Comparison of ENCODE assay signal across 12 cellular contexts in the genomic region with DNA sequence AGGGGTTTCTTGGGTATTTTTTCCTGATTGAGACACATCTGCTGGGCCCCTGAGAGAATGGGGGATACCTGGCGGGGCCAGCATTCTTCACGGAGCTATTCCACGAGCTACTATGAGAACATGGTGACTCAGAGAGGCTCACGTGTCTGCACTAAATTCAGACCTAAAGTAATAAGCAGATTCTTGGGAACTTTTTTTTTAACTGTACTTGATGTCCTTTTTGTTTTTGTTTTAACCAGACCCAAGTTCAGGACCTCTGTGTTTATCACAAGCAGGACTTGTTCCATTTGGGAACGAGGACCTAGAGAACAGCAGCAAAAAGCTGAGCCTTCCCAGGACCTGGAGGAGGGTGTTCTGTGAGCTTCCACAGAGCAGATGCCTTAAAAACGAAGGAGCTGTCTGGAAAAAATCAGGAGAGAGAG. TPM values are rescaled to one million over a fixed set of nuclear protein-coding genes. Genes with fewer than 3 reads are reported as not detected.
DNase-seq lines count a peak whose midpoint lies in the region; ATAC-seq and TF ChIP-seq lines count a peak whose summit lies in the region.
"Had no signal": no experiment of that assay in that cellular context is flagged by ENCODE, and none has a peak within 500 bp of the region (broad histone marks: within the 10 kb centered on the region; RNA-seq: fewer than 3 reads in every experiment).

No MANE protein-coding gene starts in this region.

- WGBS in esophagus squamous epithelium, 2 donors = 30 to 49% methylated on average over 6 of the region's 6 CpGs

- no peak for TF ChIP-seq POLR2A in esophagus squamous epithelium (IDR thresholded peaks at IDR 0.05)

- intact Hi-C loops in Right ventricle myocardium inferior (cut with DNase I) = loop anchor here (2.0 kb wide), 1 partner anchor 44 kb away; a partner anchor contains a TSS
- intact Hi-C loops in cardiac septum (cut with DNase I) = no loop called here
- intact Hi-C loops in esophagus squamous epithelium (cut with DNase I) = no loop called here
- intact Hi-C loops in head of caudate nucleus (cut with DNase I) = no loop called here

- H3K36me3 ChIP-seq in esophagus squamous epithelium = peaks cover 0 to 82% (median 6%) of the 10 kb centered on the region in 3 donors

- no peak for DNase-seq in Right ventricle myocardium inferior (ENCODE audit: missing footprints)
- no peak for DNase-seq in cardiac septum (ENCODE audit: low spot score)
- DNase-seq in esophagus squamous epithelium (lab: John Stamatoyannopoulos, UW) = no peak
- DNase-seq in myocyte (ENCODE audit: low read depth) = peak; percentile 22
- DNase-seq in NCI-H187 treated with DMSO at 0.1 percent for 48 hours (lab: John Stamatoyannopoulos, UW) = no peak
- no peak for DNase-seq in head of caudate nucleus
- DNase-seq: activated effector memory CD4-positive, alpha-beta T cell treated with anti-CD3 and anti-CD28 coated beads, Interleukin-2, amount 50 U/mL, for 16 hours; NCI-H1694; PC-9; stimulated activated naive CD8-positive, alpha-beta T cell treated with anti-CD3 and anti-CD28 coated beads, Interleukin-15, amount 100 ng/mL, for 72 hours had no signal

- H3K4me3 ChIP-seq in esophagus squamous epithelium = no peak overlapping the region
- H3K4me3 ChIP-seq: PC-9 had no signal

- peak overlapping the region; percentile 61 to 78 (median 69) for H3K27ac ChIP-seq in esophagus squamous epithelium
- H3K27ac ChIP-seq: PC-9 had no signal

- ATAC-seq in Right ventricle myocardium inferior = peak; percentile 44
- no peak for ATAC-seq in GM18867 (IDR thresholded peaks at IDR 0.05; ENCODE audit: unreplicated experiment)
- no peak for ATAC-seq in GM18520 (IDR thresholded peaks at IDR 0.05; ENCODE audit: unreplicated experiment)
- ATAC-seq: stimulated activated naive CD8-positive, alpha-beta T cell treated with anti-CD3 and anti-CD28 coated beads, Interleukin-15, amount 100 ng/mL, for 72 hours had no signal

- peaks cover 3 to 52% (median 28%) of the 10 kb centered on the region in 3 donors for H3K4me1 ChIP-seq in esophagus squamous epithelium

- TF ChIP-seq CTCF in esophagus squamous epithelium (IDR thresholded peaks at IDR 0.05) = no peak

- H3K9me3 ChIP-seq in esophagus squamous epithelium = no peaks in the 10 kb centered on the region

- no peaks in the 10 kb centered on the region for H3K27me3 ChIP-seq in esophagus squamous epithelium

RNA-seq across cellular contexts. Expression of a gene that starts 44.0 kb away (rescaled TPM):
- total RNA-seq in Right ventricle myocardium inferior (12.8 TPM), cardiac septum (15.4 TPM), esophagus squamous epithelium (10 to 100 TPM; 12.7 to 39.9 (median 24.4) TPM), myocyte (1.0 and 1.9 TPM in 2 replicates)
- 0.44 TPM for polyA plus RNA-seq in myocyte (2012)
